ENCODE assay signal across 8 cellular contexts in the genomic region with DNA sequence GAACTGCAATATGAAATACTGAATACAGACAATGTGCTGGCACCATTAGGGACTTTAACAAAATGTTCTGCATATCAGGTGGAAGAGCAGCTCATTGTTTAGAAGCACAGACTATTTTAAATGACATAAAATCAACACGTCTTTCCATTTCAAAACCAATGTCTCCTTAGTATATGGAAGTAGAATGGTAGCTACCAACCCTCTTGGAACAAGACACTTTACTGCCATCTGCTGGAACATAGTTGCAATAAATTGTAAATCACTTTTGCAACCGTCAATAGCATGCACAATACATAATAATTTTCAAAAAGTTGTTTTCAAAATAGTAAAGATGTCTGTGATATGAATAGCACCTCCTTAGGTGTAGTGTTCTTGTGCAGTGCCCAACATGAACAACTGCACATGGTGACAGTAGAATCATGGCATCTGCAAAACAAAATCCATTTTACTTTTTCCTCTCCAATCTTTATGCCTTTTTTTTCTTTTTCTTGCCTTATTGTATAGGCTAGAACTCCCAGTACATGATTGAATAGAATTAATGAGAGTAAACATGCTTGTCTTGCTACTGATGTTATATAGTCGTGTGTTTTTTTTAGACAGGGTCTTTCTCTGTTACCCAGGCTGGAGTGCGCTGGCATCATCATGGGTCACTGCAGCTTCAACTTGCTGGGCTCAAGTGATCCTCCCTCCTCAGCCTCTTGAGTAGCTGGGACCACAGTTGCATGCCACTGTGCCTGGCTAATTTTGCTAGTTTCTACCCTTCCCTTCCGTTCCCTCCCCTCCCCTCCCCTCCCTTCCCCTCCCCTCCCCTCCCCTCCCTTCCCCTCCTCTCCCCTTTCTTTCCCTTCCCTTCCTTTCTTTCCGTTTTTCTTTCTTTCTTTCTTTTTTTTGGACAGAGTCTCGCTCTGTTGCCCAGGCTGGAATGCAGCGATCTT. TPM values are rescaled to one million over a fixed set of nuclear protein-coding genes. Genes with fewer than 3 reads are reported as not detected.
DNase-seq lines count a peak whose midpoint lies in the region; ATAC-seq, FAIRE-seq and TF ChIP-seq lines count a peak whose summit lies in the region.

No MANE protein-coding gene starts in this region.

- no peak for TF ChIP-seq POLR2A in GM12891 (IDR thresholded peaks at IDR 0.05; ENCODE audit: low read depth, low read length)
- no peak for TF ChIP-seq POLR2A in transverse colon (IDR thresholded peaks at IDR 0.05)

- no peaks in the 10 kb centered on the region for H3K36me3 ChIP-seq in adipocyte (ENCODE audit: control insufficient read depth, insufficient read depth, low read length, severe bottlenecking)
- no peaks in the 10 kb centered on the region for H3K36me3 ChIP-seq in transverse colon

- H3K4me3 ChIP-seq in AG10803 (ENCODE audit: low read length) (no peak overlapping the region), adipocyte (ENCODE audit: low read length) (no peak overlapping the region), transverse colon (no peak overlapping the region)

- in situ Hi-C loops in transverse colon (cut with MboI; ENCODE audit: low pct_ligation_motif_present in 1 of 4, low pct_unique_long_range_greater_than_20kb in 1 of 4, low sequenced_read_pairs in 3 of 4): loop anchor here in 1 of 4 donors (25.0 kb wide), 1 partner anchor 373 kb away; no protein-coding TSS in a partner anchor

- no peaks in the 10 kb centered on the region for H3K4me1 ChIP-seq in adipocyte (ENCODE audit: control insufficient read depth, insufficient read depth, low read length)
- no peaks in the 10 kb centered on the region for H3K4me1 ChIP-seq in transverse colon

- no peak for TF ChIP-seq EP300 in transverse colon (IDR thresholded peaks at IDR 0.05; ENCODE audit: low read depth)

- ATAC-seq in HG03520 (IDR thresholded peaks at IDR 0.05; ENCODE audit: unreplicated experiment): no peak

- H3K9ac ChIP-seq in adipocyte (ENCODE audit: low read length): no peak overlapping the region

- DNase-seq in AG10803 (ENCODE audit: low read depth) (peak; percentile 67), GM12891 (ENCODE audit: insufficient read length, low spot score) (no peak), NCI-H2196 treated with DMSO at 0.1 percent for 48 hours (lab: John Stamatoyannopoulos, UW; ENCODE audit: unreplicated experiment) (peak; percentile 39), adipocyte (ENCODE audit: low read depth) (peak; percentile 77), iPS-NIHi11 (ENCODE audit: low spot score) (peak; percentile 41), transverse colon (no peak), GM19240 (ENCODE audit: insufficient read length, low spot score) (no peak)

- intact Hi-C loops in transverse colon (cut with DNase I; ENCODE audit: low total_unique reads): no loop called here

- 29 to 43% methylated on average over 7 to 8 of the region's 8 CpGs for WGBS in transverse colon (ENCODE audit: low coverage in 1 of 2), 2 donors

- TF ChIP-seq CTCF in AG10803 (conservative IDR thresholded peaks at IDR 0.05; ENCODE audit: low read length) (peak; percentile 67), transverse colon (IDR thresholded peaks at IDR 0.05) (peak; percentile 47 to 58 (median 57))

- FAIRE-seq in GM12891 (lab: Jason Lieb, UNC): peak; percentile 84

- peaks cover 18% of the 10 kb centered on the region for H3K27me3 ChIP-seq in adipocyte (replicated peaks; ENCODE audit: control insufficient read depth, insufficient read depth, low read length)
- H3K27me3 ChIP-seq in transverse colon: no peaks in the 10 kb centered on the region

- H3K9me3 ChIP-seq in adipocyte (ENCODE audit: control insufficient read depth, low read length) (no peaks in the 10 kb centered on the region), transverse colon (no peaks in the 10 kb centered on the region)

- H3K27ac ChIP-seq in transverse colon: no peak overlapping the region

TF ChIP-seq in GM12891, 5 proteins besides CTCF, POLR2A, EP300 and RAD21:
- TF ChIP-seq TAF1 (IDR thresholded peaks at IDR 0.05; ENCODE audit: low read depth, low read length): no peak
- no peak for TF ChIP-seq POLR2AphosphoS5 (IDR thresholded peaks at IDR 0.05; ENCODE audit: low read depth, low read length)
- no peak for TF ChIP-seq SPI1 (IDR thresholded peaks at IDR 0.05; ENCODE audit: low read depth, low read length)
- no peak for TF ChIP-seq POU2F2 (IDR thresholded peaks at IDR 0.05; ENCODE audit: low read depth, low read length)
- no peak for TF ChIP-seq PAX5 (IDR thresholded peaks at IDR 0.05; ENCODE audit: insufficient read depth, low read length, severe bottlenecking)

RNA-seq across cellular contexts. Expression of a gene that starts 7.8 kb away (rescaled TPM):
- 0.33 TPM for polyA plus RNA-seq in GM12891 (2012; ENCODE audit: low read depth, missing spikeins)
- 1 to 10 TPM in 3 of 4 donors, not detected in 1; 2.1 to 5.2 (median 2.6) TPM for total RNA-seq in transverse colon

RNA-seq across cellular contexts. Expression of a gene that starts 17.1 kb away (rescaled TPM):
- polyA plus RNA-seq in GM12891 (2012; ENCODE audit: low read depth, missing spikeins): 2.1 TPM
- total RNA-seq in transverse colon: 100 to 1,000 TPM in 1 of 4 donors, 10 to 100 TPM in 3; 10.9 to 168 (median 17.8) TPM

RNA-seq across cellular contexts. Expression of a gene that starts 29.3 kb away (rescaled TPM):
- polyA plus RNA-seq in GM12891 (2012; ENCODE audit: low read depth, missing spikeins): 51.3 TPM
- 10 to 100 TPM in 3 of 4 donors, not detected in 1; 26.5 to 72.2 (median 37.4) TPM for total RNA-seq in transverse colon

RNA-seq across cellular contexts. Expression of a gene that starts 55.3 kb away (rescaled TPM):
- polyA plus RNA-seq in GM12891 (2012; ENCODE audit: low read depth, missing spikeins): 24.8 TPM
- 10 to 100 TPM in 3 of 4 donors, 1 to 10 TPM in 1; 4.1 to 68.7 (median 13.8) TPM for total RNA-seq in transverse colon

Comparison
In these comparisons a context has a peak if more than half of its experiments do, and no peak if none do; other contexts are left out.
1. DNase-seq: peak in AG10803 (single experiment), NCI-H2196 treated with DMSO at 0.1 percent for 48 hours (single experiment), adipocyte (single experiment) and iPS-NIHi11 (single experiment); none in GM12891 (single experiment), transverse colon (single experiment) and GM19240 (single experiment).